In the genomic region with DNA sequence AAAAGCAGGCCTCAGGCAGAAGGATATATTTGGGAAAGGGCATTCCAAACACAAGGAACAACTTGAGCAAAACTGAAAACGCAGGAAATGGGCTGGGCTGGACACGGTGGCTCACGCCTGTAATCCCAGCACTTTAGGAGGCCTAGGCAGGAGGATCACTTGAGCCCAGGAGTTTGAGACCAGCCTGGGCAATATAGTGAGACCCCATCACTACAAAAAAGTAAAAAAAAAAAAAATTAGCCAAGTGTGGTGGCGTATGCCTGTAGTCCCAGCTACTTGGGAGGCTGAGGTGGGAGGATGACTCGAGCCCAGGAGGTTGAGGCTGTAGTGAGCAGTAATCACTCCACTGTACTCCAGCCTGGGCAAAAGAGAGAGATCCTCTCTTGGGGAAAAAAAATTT, we compare ENCODE assay signal across 1 cellular context.
A peak's percentile ranks its signal among the peaks of the same experiment; 100 is the strongest.
TF ChIP-seq lines count a peak whose summit lies in the region.

No MANE protein-coding gene starts in this region.

TF ChIP-seq in HepG2, 621 proteins besides CTCF, POLR2A, EP300 and RAD21:
- TF ChIP-seq, protein P1, sequence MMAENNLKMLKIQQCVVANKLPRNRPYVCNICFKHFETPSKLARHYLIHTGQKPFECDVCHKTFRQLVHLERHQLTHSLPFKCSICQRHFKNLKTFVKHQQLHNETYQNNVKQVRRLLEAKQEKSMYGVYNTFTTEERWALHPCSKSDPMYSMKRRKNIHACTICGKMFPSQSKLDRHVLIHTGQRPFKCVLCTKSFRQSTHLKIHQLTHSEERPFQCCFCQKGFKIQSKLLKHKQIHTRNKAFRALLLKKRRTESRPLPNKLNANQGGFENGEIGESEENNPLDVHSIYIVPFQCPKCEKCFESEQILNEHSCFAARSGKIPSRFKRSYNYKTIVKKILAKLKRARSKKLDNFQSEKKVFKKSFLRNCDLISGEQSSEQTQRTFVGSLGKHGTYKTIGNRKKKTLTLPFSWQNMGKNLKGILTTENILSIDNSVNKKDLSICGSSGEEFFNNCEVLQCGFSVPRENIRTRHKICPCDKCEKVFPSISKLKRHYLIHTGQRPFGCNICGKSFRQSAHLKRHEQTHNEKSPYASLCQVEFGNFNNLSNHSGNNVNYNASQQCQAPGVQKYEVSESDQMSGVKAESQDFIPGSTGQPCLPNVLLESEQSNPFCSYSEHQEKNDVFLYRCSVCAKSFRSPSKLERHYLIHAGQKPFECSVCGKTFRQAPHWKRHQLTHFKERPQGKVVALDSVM (CRISPR knock-in tag; IDR thresholded peaks at IDR 0.05): peak; percentile 61; the same call in 1 of the 2 replicates
- TF ChIP-seq CHD4 (IDR thresholded peaks at IDR 0.05; ENCODE audit: borderline replicate concordance, low read length) (0 out of 2 replicates have a peak, but pooled peaks have one; percentile 4), ETV5 (CRISPR knock-in tag; IDR thresholded peaks at IDR 0.05; ENCODE audit: borderline replicate concordance) (0 out of 2 replicates have a peak, but pooled peaks have one; percentile 3), ZNF121 (CRISPR knock-in tag; IDR thresholded peaks at IDR 0.05) (peak; percentile 84)
